ENCODE assay signal across 39 cellular contexts in the genomic region with DNA sequence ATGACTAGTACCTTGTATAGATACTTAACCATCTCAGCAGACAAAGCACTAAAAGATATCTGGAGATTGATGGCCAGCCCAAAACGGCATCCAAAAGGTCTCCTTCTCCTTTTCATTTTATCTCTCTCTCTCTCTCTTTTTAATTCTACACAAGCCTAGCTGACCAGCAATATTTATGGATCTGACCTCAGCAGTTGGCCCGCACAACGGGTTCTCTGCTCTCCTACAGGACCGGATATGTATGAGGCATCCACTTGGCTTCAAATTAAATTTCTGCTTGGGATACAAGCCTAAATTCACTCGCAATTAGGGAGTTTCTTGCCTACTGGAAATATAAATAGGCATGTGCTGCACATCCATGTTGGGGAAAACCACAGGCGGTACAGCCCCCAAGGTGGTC. TPM values are rescaled to one million over a fixed set of nuclear protein-coding genes. Genes with fewer than 3 reads are reported as not detected.
"Had no signal": no experiment of that assay in that cellular context is flagged by ENCODE, and none has a peak within 500 bp of the region (broad histone marks: within the 10 kb centered on the region; RNA-seq: fewer than 3 reads in every experiment).

No MANE protein-coding gene starts in this region.

- H3K27me3 ChIP-seq: ascending aorta, body of pancreas, brain microvascular endothelial cell had no signal

- H3K27ac ChIP-seq: ascending aorta, body of pancreas, brain microvascular endothelial cell, breast epithelium, cardiac muscle cell had no signal

- DNase-seq: activated effector memory CD4-positive, alpha-beta T cell treated with anti-CD3 and anti-CD28 coated beads, Interleukin-2, amount 50 U/mL, for 16 hours; activated effector memory CD4-positive, alpha-beta T cell treated with Interleukin-2 at 50 U/mL for 16 hours; activated gamma-delta T cell; activated gamma-delta T cell treated with Interleukin-2 at 50 U/mL for 16 hours; activated naive CD4-positive, alpha-beta T cell; activated naive CD4-positive, alpha-beta T cell treated with anti-CD3 and anti-CD28 coated beads for 36 hours; activated naive CD4-positive, alpha-beta T cell treated with anti-CD3 and anti-CD28 coated beads, Interleukin-2, amount 10 ng/mL, durations not matched to agents 7 days and 5 days; activated naive CD4-positive, alpha-beta T cell treated with anti-CD3 and anti-CD28 coated beads, Interleukin-2, amount 50 U/mL, for 16 hours; activated naive CD4-positive, alpha-beta T cell treated with Interleukin-2 at 50 U/mL for 16 hours; activated naive CD8-positive, alpha-beta T cell treated with anti-CD3 and anti-CD28 coated beads for 36 hours; activated naive CD8-positive, alpha-beta T cell treated with anti-CD3 and anti-CD28 coated beads, Interleukin-2, amount 10 ng/mL, durations not matched to agents 7 days and 5 days; activated naive CD8-positive, alpha-beta T cell treated with anti-CD3 and anti-CD28 coated beads, Interleukin-2, amount 50 U/mL, for 24 hours; activated T-cell treated with anti-CD3 and anti-CD28 coated beads, Interleukin-2, amount 50 U/mL, for 1 hour; activated T-cell treated with anti-CD3 and anti-CD28 coated beads, Interleukin-2, amount 50 U/mL, for 24 hours; activated T-cell treated with anti-CD3 and anti-CD28 coated beads, Interleukin-2, amount 50 U/mL, for 4 hours; activated T-cell treated with anti-CD3 and anti-CD28 coated beads, Interleukin-2, amount 50 U/mL, for 48 hours; activated T-cell treated with anti-CD3 and anti-CD28 coated beads, Interleukin-2, amount 50 U/mL, for 72 hours; amniotic stem cell; amygdala; anterior cingulate cortex; aorta; body of pancreas; brain microvascular endothelial cell; caudate nucleus; central memory CD4-positive, alpha-beta T cell; cerebellar nuclear complex had no signal

- H3K4me1 ChIP-seq: ascending aorta, body of pancreas, breast epithelium had no signal

- H3K36me3 ChIP-seq: ascending aorta, brain microvascular endothelial cell, breast epithelium, cardiac muscle cell had no signal

- ATAC-seq: activated naive CD4-positive, alpha-beta T cell treated with anti-CD3 and anti-CD28 coated beads, Interleukin-2, amount 50 U/mL, for 72 hours; activated naive CD8-positive, alpha-beta T cell treated with anti-CD3 and anti-CD28 coated beads, Interleukin-2, amount 50 U/mL, for 24 hours; activated T-cell treated with anti-CD3 and anti-CD28 coated beads, Interleukin-2, amount 50 U/mL, for 4 hours; activated T-cell treated with anti-CD3 and anti-CD28 coated beads, Interleukin-2, amount 50 U/mL, for 72 hours; activated T-helper 17 cell treated with anti-CD3 and anti-CD28 coated beads, Interleukin-2, amount 50 U/mL, for 72 hours; body of pancreas had no signal

- H3K9me3 ChIP-seq: ascending aorta, body of pancreas had no signal

- H3K4me3 ChIP-seq: ascending aorta, body of pancreas, breast epithelium, cardiac muscle cell had no signal

RNA-seq across cellular contexts. Expression of a gene that starts 22.5 kb away (rescaled TPM):
- total RNA-seq: activated naive CD4-positive, alpha-beta T cell treated with anti-CD3 and anti-CD28 coated beads for 36 hours; activated naive CD4-positive, alpha-beta T cell treated with anti-CD3 and anti-CD28 coated beads, Interleukin-2, amount 50 U/mL, for 72 hours; activated naive CD8-positive, alpha-beta T cell treated with anti-CD3 and anti-CD28 coated beads for 36 hours; activated naive CD8-positive, alpha-beta T cell treated with anti-CD3 and anti-CD28 coated beads, Interleukin-2, amount 10 ng/mL, durations not matched to agents 7 days and 5 days; activated T-cell treated with anti-CD3 and anti-CD28 coated beads, Interleukin-2, amount 50 U/mL, for 4 hours; activated T-cell treated with anti-CD3 and anti-CD28 coated beads, Interleukin-2, amount 50 U/mL, for 72 hours; activated T-helper 1 cell treated with anti-CD3 and anti-CD28 coated beads, Interleukin-12 subunit alpha, Interleukin-12 subunit beta, Interleukin-2, Interleukin-4 antibody, amounts not matched to agents 30 ng/mL and 10 ng/mL and 1 ng/mL, durations not matched to agents 14 hours and 24 hours and 36 hours; activated T-helper 17 cell treated with anti-CD3 and anti-CD28 coated beads, Interleukin-2, amount 50 U/mL, for 72 hours; activated T-helper 2 cell treated with anti-CD3 and anti-CD28 coated beads, Interferon-gamma antibody, Interleukin-2, Interleukin-4, amounts not matched to agents 10 μg/mL and 5 μg/mL and 100 μg/mL, durations not matched to agents 14 hours and 24 hours and 36 hours; aorta; ascending aorta; astrocyte; body of pancreas; breast epithelium; bronchial epithelial cell; cardiac muscle cell; cardiac septum; cerebellum; chondrocyte had no signal
- polyA plus RNA-seq: adipose tissue, aorta, cardiac muscle cell had no signal

RNA-seq across cellular contexts. Expression of a gene that starts 58.1 kb away (rescaled TPM):
- total RNA-seq: activated naive CD4-positive, alpha-beta T cell treated with anti-CD3 and anti-CD28 coated beads for 36 hours; activated naive CD4-positive, alpha-beta T cell treated with anti-CD3 and anti-CD28 coated beads, Interleukin-2, amount 50 U/mL, for 72 hours; activated naive CD8-positive, alpha-beta T cell treated with anti-CD3 and anti-CD28 coated beads for 36 hours; activated naive CD8-positive, alpha-beta T cell treated with anti-CD3 and anti-CD28 coated beads, Interleukin-2, amount 10 ng/mL, durations not matched to agents 7 days and 5 days; activated T-cell treated with anti-CD3 and anti-CD28 coated beads, Interleukin-2, amount 50 U/mL, for 4 hours; activated T-cell treated with anti-CD3 and anti-CD28 coated beads, Interleukin-2, amount 50 U/mL, for 72 hours; activated T-helper 1 cell treated with anti-CD3 and anti-CD28 coated beads, Interleukin-12 subunit alpha, Interleukin-12 subunit beta, Interleukin-2, Interleukin-4 antibody, amounts not matched to agents 30 ng/mL and 10 ng/mL and 1 ng/mL, durations not matched to agents 14 hours and 24 hours and 36 hours; activated T-helper 17 cell treated with anti-CD3 and anti-CD28 coated beads, Interleukin-2, amount 50 U/mL, for 72 hours; activated T-helper 2 cell treated with anti-CD3 and anti-CD28 coated beads, Interferon-gamma antibody, Interleukin-2, Interleukin-4, amounts not matched to agents 10 μg/mL and 5 μg/mL and 100 μg/mL, durations not matched to agents 14 hours and 24 hours and 36 hours; aorta; ascending aorta; astrocyte; body of pancreas; breast epithelium; bronchial epithelial cell; cardiac muscle cell; cardiac septum; cerebellum; chondrocyte had no signal
- polyA plus RNA-seq: adipose tissue, aorta, cardiac muscle cell had no signal
